8 cellular contexts compared by ENCODE assay signal in the genomic region with DNA sequence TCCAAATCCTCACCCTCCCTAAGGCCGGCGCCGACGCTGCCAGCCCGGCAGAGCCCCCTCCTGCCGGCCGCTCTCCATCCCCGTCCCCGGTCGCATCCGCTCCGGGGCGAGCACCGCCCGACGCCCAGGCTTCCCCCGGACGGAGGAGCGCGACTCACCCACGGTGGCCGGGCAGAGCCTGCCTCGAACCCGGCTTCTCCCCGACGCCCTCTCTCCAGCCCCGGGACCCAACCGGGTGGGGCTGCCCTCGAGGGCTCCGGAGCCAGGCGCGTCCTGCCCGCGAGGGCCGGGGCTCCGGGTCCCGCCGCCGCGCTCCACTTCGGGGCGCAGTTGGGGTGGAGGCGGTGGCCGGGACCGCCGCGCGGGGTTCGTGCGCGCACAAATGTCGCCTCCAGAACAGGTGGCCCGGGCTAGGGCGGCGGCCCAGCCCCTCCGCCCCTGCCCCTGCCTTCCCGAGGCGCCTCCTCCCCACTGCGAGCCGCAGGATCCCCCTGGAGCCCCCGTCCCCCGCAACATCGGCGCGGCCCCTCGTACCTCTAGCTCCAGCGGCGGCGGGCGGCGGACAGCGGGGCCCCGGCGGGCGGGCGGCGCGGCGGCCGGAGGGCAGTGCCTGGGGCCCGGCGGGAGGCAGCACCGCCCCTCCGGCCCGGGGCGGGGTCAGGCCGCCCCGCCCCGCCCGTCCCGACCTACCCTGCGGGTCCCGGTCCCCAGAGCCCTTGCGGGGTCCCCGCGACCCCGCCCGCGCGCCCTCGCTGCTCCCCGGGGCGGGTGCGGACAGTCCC. TPM values are rescaled to one million over a fixed set of nuclear protein-coding genes. Genes with fewer than 3 reads are reported as not detected.
A peak's percentile ranks its signal among the peaks of the same experiment; 100 is the strongest.
DNase-seq lines count a peak whose midpoint lies in the region; ATAC-seq and TF ChIP-seq lines count a peak whose summit lies in the region.

A gene with protein sequence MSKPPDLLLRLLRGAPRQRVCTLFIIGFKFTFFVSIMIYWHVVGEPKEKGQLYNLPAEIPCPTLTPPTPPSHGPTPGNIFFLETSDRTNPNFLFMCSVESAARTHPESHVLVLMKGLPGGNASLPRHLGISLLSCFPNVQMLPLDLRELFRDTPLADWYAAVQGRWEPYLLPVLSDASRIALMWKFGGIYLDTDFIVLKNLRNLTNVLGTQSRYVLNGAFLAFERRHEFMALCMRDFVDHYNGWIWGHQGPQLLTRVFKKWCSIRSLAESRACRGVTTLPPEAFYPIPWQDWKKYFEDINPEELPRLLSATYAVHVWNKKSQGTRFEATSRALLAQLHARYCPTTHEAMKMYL (minus strand): TSS at position 608 of the 782 bp plus-strand sequence. CDS start 26,919 bp downstream, outside the sequence.

- H3K4me3 ChIP-seq in lower lobe of right lung (peak within 1 kb of the TSS; percentile 80), tibial artery (peak within 1 kb of the TSS; percentile 93 to 100)

- no peaks in the 10 kb centered on the region for H3K36me3 Mint-ChIP-seq in dendritic cell treated with granulocyte-macrophage colony-stimulating factor and Interleukin-4, amounts not matched to agents 40 ng/mL and 50 ng/mL, for 4 days (ENCODE audit: low read depth)

- H3K4me1 ChIP-seq in lower lobe of right lung (peaks cover 31% of the 10 kb centered on the region), tibial artery (peaks cover 0 to 47% (median 28%) of the 10 kb centered on the region in 4 donors)

- H3K27me3 ChIP-seq in lower lobe of right lung (ENCODE audit: low read depth) = peaks cover 14% of the 10 kb centered on the region
- no peaks in the 10 kb centered on the region for H3K27me3 ChIP-seq in tibial artery

- H3K4me1 Mint-ChIP-seq in dendritic cell treated with granulocyte-macrophage colony-stimulating factor and Interleukin-4, amounts not matched to agents 40 ng/mL and 50 ng/mL, for 4 days (ENCODE audit: low read depth) = peaks cover 32% of the 10 kb centered on the region

- peak; percentile 72 to 83 for ATAC-seq in lower lobe of right lung

- no peak within 1 kb of the TSS for H3K27ac Mint-ChIP-seq in dendritic cell treated with granulocyte-macrophage colony-stimulating factor and Interleukin-4, amounts not matched to agents 40 ng/mL and 50 ng/mL, for 4 days

- H3K9me3 ChIP-seq in lower lobe of right lung (no peaks in the 10 kb centered on the region), tibial artery (no peaks in the 10 kb centered on the region)

- peak within 1 kb of the TSS; percentile 71 for H3K4me3 Mint-ChIP-seq in dendritic cell treated with granulocyte-macrophage colony-stimulating factor and Interleukin-4, amounts not matched to agents 40 ng/mL and 50 ng/mL, for 4 days

- peaks cover 80% of the 10 kb centered on the region for H3K27me3 Mint-ChIP-seq in dendritic cell treated with granulocyte-macrophage colony-stimulating factor and Interleukin-4, amounts not matched to agents 40 ng/mL and 50 ng/mL, for 4 days

- peak; percentile 94 for DNase-seq in GM03348 (ENCODE audit: low spot score)
- peak; percentile 37 for DNase-seq in LoVo (ENCODE audit: low spot score)
- no peak for DNase-seq in lower lobe of right lung
- DNase-seq in tibial artery = no peak
- no peak for DNase-seq in DMS153 treated with DMSO at 0.1 percent for 48 hours (lab: John Stamatoyannopoulos, UW; ENCODE audit: unreplicated experiment)
- no peak for DNase-seq in midbrain (lab: John Stamatoyannopoulos, UW)
- no peak for DNase-seq in activated CD4-positive, alpha-beta T cell treated with anti-CD3 and anti-CD28 coated beads, Interleukin-2, amount 50 U/mL, for 1 hour

- no peaks in the 10 kb centered on the region for H3K36me3 ChIP-seq in lower lobe of right lung
- H3K36me3 ChIP-seq in tibial artery = no peaks in the 10 kb centered on the region

- H3K27ac ChIP-seq in lower lobe of right lung (peak within 1 kb of the TSS; percentile 84), tibial artery (peak within 1 kb of the TSS; percentile 94 to 96)

- no peaks in the 10 kb centered on the region for H3K9me3 Mint-ChIP-seq in dendritic cell treated with granulocyte-macrophage colony-stimulating factor and Interleukin-4, amounts not matched to agents 40 ng/mL and 50 ng/mL, for 4 days

- TF ChIP-seq CTCF in lower lobe of right lung (IDR thresholded peaks at IDR 0.05) (no peak), tibial artery (IDR thresholded peaks at IDR 0.05) (no peak)

- intact Hi-C loops in dendritic cell treated with granulocyte-macrophage colony-stimulating factor and Interleukin-4, amounts not matched to agents 40 ng/mL and 50 ng/mL, for 4 days (cut with micrococcal nuclease) = no loop called here
- intact Hi-C loops in lower lobe of right lung (cut with DNase I) (no loop called here), tibial artery (cut with DNase I; ENCODE audit: low total_unique reads) (no loop called here)

RNA-seq across cellular contexts. Expression of the gene that starts here (rescaled TPM):
- 19.4 TPM for total RNA-seq in lower lobe of right lung

Comparison
In these comparisons a context has a peak if more than half of its experiments do, and no peak if none do; other contexts are left out.
1. DNase-seq: peak in GM03348 (single experiment) and LoVo (single experiment); none in lower lobe of right lung (single experiment), tibial artery (0 of 2), DMS153 treated with DMSO at 0.1 percent for 48 hours (single experiment), midbrain (single experiment) and activated CD4-positive, alpha-beta T cell treated with anti-CD3 and anti-CD28 coated beads, Interleukin-2, amount 50 U/mL, for 1 hour (single experiment).